ENCODE assay signal across 9 cellular contexts in the genomic region with DNA sequence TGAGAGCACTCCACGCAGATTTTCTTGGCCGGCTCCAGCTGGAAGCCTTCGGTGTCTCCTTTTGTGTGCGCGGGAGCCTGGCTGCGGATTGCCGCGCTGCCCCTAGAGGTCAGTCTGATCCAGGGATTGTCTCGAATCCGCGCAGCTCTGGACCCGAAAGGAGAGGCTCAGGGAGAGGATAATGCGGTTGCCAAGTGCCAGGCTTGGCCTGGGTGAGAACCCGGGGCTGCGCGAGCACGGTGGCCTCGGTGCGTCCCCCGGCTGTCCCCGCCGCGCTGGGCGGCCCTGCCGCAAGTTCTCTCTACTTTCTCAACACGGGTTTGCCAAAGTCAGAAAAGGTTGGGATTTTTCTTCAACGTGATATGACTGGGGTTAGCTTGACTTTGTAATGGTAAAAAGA.
DNase-seq lines count a peak whose midpoint lies in the region; ATAC-seq, FAIRE-seq and TF ChIP-seq lines count a peak whose summit lies in the region.
"Had no signal": no experiment of that assay in that cellular context is flagged by ENCODE, and none has a peak within 500 bp of the region (broad histone marks: within the 10 kb centered on the region; RNA-seq: fewer than 3 reads in every experiment).

No MANE protein-coding gene starts in this region.

- H3K9me3 ChIP-seq in K562 (replicated peaks; ENCODE audit: control insufficient read depth, insufficient read depth, low read depth, low read length): no peaks in the 10 kb centered on the region

- POLR2A ChIA-PET in K562 (lab: Yijun Ruan, JAX): interaction anchor here (0.6 to 0.7 kb wide), 2 partner anchors 10 to 23 kb away, joined by 3 to 4 read pairs; no protein-coding TSS in a partner anchor

- no peak overlapping the region; a peak in 1 of 4 replicates for H3K9ac ChIP-seq in K562 (ENCODE audit: insufficient read depth in 1 of 2, low read depth in 2 of 2, low read length in 2 of 2)

- H3K4me1 ChIP-seq in K562 (replicated peaks in 1 of 2; ENCODE audit: control insufficient read depth in 2 of 2, insufficient read depth in 2 of 2, low read length in 2 of 2): peaks cover 0 to 4% of the 10 kb centered on the region in 2 experiments; a peak in 1 of 5 replicates

- H3K4me3 ChIP-seq in K562: no peak overlapping the region

- DNase-seq in AG08396 (ENCODE audit: low spot score) (peak; percentile 78), GM13977 (ENCODE audit: low spot score) (peak; percentile 34), NCI-H226 (peak; percentile 51), K562 (ENCODE audit: extremely low read depth in 1 of 4, low spot score in 3 of 4) (peak; percentile 53 to 63 (median 59)), inferior parietal cortex (ENCODE audit: extremely low spot score) (peak; percentile 74), substantia nigra (lab: John Stamatoyannopoulos, UW) (peak in 44 of 49 donors; percentile 1 to 75 (median 40))

- ATAC-seq in K562: peak; percentile 100
- ATAC-seq in GM21360 (IDR thresholded peaks at IDR 0.05; ENCODE audit: unreplicated experiment): no peak
- ATAC-seq in HG02763 (IDR thresholded peaks at IDR 0.05; ENCODE audit: unreplicated experiment): no peak

- TF ChIP-seq EP300 in K562 (IDR thresholded peaks at IDR 0.05; ENCODE audit: low read length): no peak

- H3K27ac ChIP-seq in K562 (ENCODE audit: extremely low read depth, low read depth, low read length) (no peak overlapping the region), substantia nigra (ENCODE audit: low read depth, low read length, poor library complexity, severe bottlenecking) (no peak overlapping the region)

- no peaks in the 10 kb centered on the region for H3K9me1 ChIP-seq in K562 (ENCODE audit: control insufficient read depth, insufficient read depth, low read length)

- TF ChIP-seq POLR2A in K562 (conservative IDR thresholded peaks at IDR 0.05): no peak

- under 1% methylated on average over 26 of the region's 27 CpGs for WGBS in K562 (ENCODE audit: insufficient coverage, low coverage, missing lambda C conversion rate)

- in situ Hi-C loops in GM13977 (cut with MboI; ENCODE audit: low pct_unique_long_range_greater_than_20kb, low sequenced_read_pairs, unreplicated experiment): no loop called here
- in situ Hi-C loops in K562 (cut with MboI): no loop called here

- H4K20me1 ChIP-seq in K562 (replicated peaks; ENCODE audit: control insufficient read depth, insufficient read depth, low read length): no peaks in the 10 kb centered on the region

- no peaks in the 10 kb centered on the region for H3K36me3 ChIP-seq in K562 (ENCODE audit: control insufficient read depth, insufficient read depth, low read length)

- peak; percentile 65 for FAIRE-seq in K562 (lab: Jason Lieb, UNC)
- FAIRE-seq: endometrium had no signal

- intact Hi-C loops in K562 (cut with micrococcal nuclease): loop anchor here (2.0 to 10.0 kb wide), 4 partner anchors 61 to 439 kb away; no protein-coding TSS in a partner anchor

- peak; percentile 18 to 67; a peak in 3 of 4 replicates for TF ChIP-seq RAD21 in K562 (CRISPR knock-in tag; conservative IDR thresholded peaks at IDR 0.05 in 1 of 2, IDR thresholded peaks at IDR 0.05 in 1 of 2)

- H3K27me3 ChIP-seq in K562 (ENCODE audit: control insufficient read depth in 2 of 2, insufficient read depth in 2 of 2, low read length in 2 of 2): no peaks in the 10 kb centered on the region

- H2AFZ ChIP-seq in K562 (ENCODE audit: low read depth, low read length): no peak overlapping the region

- TF ChIP-seq CTCF in GM13977 (IDR thresholded peaks at IDR 0.05; ENCODE audit: extremely low read depth, insufficient read depth, missing control alignments): peak; percentile 52
- peak; percentile 77 to 81 (median 81) for TF ChIP-seq CTCF in K562 (IDR thresholded peaks at IDR 0.05 in 2 of 3, conservative IDR thresholded peaks at IDR 0.05 in 1 of 3; ENCODE audit: insufficient read depth in 2 of 3, low read depth in 1 of 3, low read length in 3 of 3)

- no peak overlapping the region for H3K4me2 ChIP-seq in K562 (ENCODE audit: insufficient read depth, low read length)

- CTCF ChIA-PET in K562 (lab: Yijun Ruan, JAX; ENCODE audit: low intra/inter-chr PET ratio): no interaction called here

- no TSS peak for BruUV-seq in K562 (replicated peaks; lab: Mats Ljungman, UMichigan)

- H3K79me2 ChIP-seq in K562 (ENCODE audit: control insufficient read depth, insufficient read depth, low read length): no peaks in the 10 kb centered on the region

TF ChIP-seq in K562, 482 proteins besides CTCF, POLR2A, EP300 and RAD21:
- TF ChIP-seq LARP7 (IDR thresholded peaks at IDR 0.05): no peak
- TF ChIP-seq ZZZ3 (IDR thresholded peaks at IDR 0.05): no peak
- peak; percentile 56 to 63 for TF ChIP-seq NRF1 (conservative IDR thresholded peaks at IDR 0.05 in 1 of 2, IDR thresholded peaks at IDR 0.05 in 1 of 2)
- TF ChIP-seq, protein P1, sequence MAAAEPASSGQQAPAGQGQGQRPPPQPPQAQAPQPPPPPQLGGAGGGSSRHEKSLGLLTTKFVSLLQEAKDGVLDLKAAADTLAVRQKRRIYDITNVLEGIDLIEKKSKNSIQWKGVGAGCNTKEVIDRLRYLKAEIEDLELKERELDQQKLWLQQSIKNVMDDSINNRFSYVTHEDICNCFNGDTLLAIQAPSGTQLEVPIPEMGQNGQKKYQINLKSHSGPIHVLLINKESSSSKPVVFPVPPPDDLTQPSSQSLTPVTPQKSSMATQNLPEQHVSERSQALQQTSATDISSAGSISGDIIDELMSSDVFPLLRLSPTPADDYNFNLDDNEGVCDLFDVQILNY (CRISPR knock-in tag; IDR thresholded peaks at IDR 0.05): no peak
- TF ChIP-seq, protein P2, sequence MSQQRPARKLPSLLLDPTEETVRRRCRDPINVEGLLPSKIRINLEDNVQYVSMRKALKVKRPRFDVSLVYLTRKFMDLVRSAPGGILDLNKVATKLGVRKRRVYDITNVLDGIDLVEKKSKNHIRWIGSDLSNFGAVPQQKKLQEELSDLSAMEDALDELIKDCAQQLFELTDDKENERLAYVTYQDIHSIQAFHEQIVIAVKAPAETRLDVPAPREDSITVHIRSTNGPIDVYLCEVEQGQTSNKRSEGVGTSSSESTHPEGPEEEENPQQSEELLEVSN (IDR thresholded peaks at IDR 0.05; ENCODE audit: borderline replicate concordance in 1 of 2, extremely low read depth in 1 of 2, insufficient read depth in 1 of 2, insufficient read length in 1 of 2, low read depth in 1 of 2, low read length in 1 of 2, poor library complexity in 1 of 2, severe bottlenecking in 1 of 2): peak in 1 of 2 experiments; percentile 42
- TF ChIP-seq, protein P3, sequence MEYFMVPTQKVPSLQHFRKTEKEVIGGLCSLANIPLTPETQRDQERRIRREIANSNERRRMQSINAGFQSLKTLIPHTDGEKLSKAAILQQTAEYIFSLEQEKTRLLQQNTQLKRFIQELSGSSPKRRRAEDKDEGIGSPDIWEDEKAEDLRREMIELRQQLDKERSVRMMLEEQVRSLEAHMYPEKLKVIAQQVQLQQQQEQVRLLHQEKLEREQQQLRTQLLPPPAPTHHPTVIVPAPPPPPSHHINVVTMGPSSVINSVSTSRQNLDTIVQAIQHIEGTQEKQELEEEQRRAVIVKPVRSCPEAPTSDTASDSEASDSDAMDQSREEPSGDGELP (CRISPR knock-in tag; IDR thresholded peaks at IDR 0.05; ENCODE audit: borderline replicate concordance): peak; percentile 57; the same call in 1 of the 2 replicates
- no peak for TF ChIP-seq ATF7 (IDR thresholded peaks at IDR 0.05)
- TF ChIP-seq SMC3 (conservative IDR thresholded peaks at IDR 0.05; ENCODE audit: insufficient read depth, low read depth, low read length): peak; percentile 55; the same call in 1 of the 2 replicates
- TF ChIP-seq SP2 (IDR thresholded peaks at IDR 0.05; ENCODE audit: extremely low read depth, low read depth, low read length, poor library complexity, severe bottlenecking): no peak
- no peak for TF ChIP-seq FOS (IDR thresholded peaks at IDR 0.05; ENCODE audit: extremely low read depth, insufficient read length)
- no peak for TF ChIP-seq MXI1 (IDR thresholded peaks at IDR 0.05; ENCODE audit: low read depth, low read length)
- TF ChIP-seq, protein P4, sequence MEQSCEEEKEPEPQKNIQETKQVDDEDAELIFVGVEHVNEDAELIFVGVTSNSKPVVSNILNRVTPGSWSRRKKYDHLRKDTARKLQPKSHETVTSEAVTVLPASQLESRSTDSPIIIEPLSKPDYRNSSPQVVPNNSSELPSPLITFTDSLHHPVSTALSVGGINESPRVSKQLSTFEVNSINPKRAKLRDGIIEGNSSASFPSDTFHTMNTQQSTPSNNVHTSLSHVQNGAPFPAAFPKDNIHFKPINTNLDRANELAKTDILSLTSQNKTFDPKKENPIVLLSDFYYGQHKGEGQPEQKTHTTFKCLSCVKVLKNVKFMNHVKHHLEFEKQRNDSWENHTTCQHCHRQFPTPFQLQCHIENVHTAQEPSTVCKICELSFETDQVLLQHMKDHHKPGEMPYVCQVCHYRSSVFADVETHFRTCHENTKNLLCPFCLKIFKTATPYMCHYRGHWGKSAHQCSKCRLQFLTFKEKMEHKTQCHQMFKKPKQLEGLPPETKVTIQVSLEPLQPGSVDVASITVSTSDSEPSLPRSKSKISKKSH (CRISPR knock-in tag; IDR thresholded peaks at IDR 0.05): no peak
- peak; percentile 53; the same call in 1 of the 2 replicates for TF ChIP-seq RB1 (IDR thresholded peaks at IDR 0.05; ENCODE audit: low read depth)
- TF ChIP-seq POLR3G (IDR thresholded peaks at IDR 0.05; ENCODE audit: extremely low read depth, insufficient read length, insufficient replicate concordance): no peak
- TF ChIP-seq POLR2H (tag; IDR thresholded peaks at IDR 0.05; ENCODE audit: low read depth): no peak
